Comparison of ENCODE assay signal across 8 cellular contexts in genomic region chr16:30557397-30557949, GRCh38. TPM values are rescaled to one million over a fixed set of nuclear protein-coding genes. Genes with fewer than 3 reads are reported as not detected.
A peak's percentile ranks its signal among the peaks of the same experiment; 100 is the strongest.
DNase-seq lines count a peak whose midpoint lies in the region; ATAC-seq and TF ChIP-seq lines count a peak whose summit lies in the region.

No MANE protein-coding gene starts in this region.

- CTCF ChIA-PET in Caco-2 (lab: Charles Lee), result interaction anchor here (1.6 to 2.2 kb wide), 3 partner anchors 22 to 128 kb away, joined by 5 to 32 read pairs (median 24); partner anchors contain the start of genes DCTPP1, ZNF689 and ZNF747

- no peaks in the 10 kb centered on the region for H3K27me3 Mint-ChIP-seq in Caco-2 (ENCODE audit: insufficient read depth, unreplicated experiment)
- H3K27me3 Mint-ChIP-seq in endodermal cell (ENCODE audit: insufficient read depth), result peaks cover 10% of the 10 kb centered on the region
- H3K27me3 Mint-ChIP-seq in natural killer cell treated with Interleukin-12 subunit alpha and Interleukin-12 subunit beta and Interleukin-15 and Interleukin-18, amount 100 ng/mL, for 72 hours, result no peaks in the 10 kb centered on the region

- H3K27ac Mint-ChIP-seq in Caco-2 (ENCODE audit: unreplicated experiment) (peak overlapping the region; percentile 53), endodermal cell (peak overlapping the region; percentile 79)
- peak overlapping the region; percentile 78 to 93 for H3K27ac Mint-ChIP-seq in natural killer cell treated with Interleukin-12 subunit alpha and Interleukin-12 subunit beta and Interleukin-15 and Interleukin-18, amount 100 ng/mL, for 72 hours

- peak overlapping the region; percentile 72 for H3K4me3 ChIP-seq in Caco-2 (ENCODE audit: low read depth, low read length)
- peak overlapping the region; percentile 82 for H3K4me3 ChIP-seq in SJCRH30
- H3K4me3 ChIP-seq in endodermal cell (ENCODE audit: low read length), result peak overlapping the region; percentile 87

- H3K36me3 Mint-ChIP-seq in Caco-2 (ENCODE audit: insufficient read depth, unreplicated experiment) (peaks cover 18% of the 10 kb centered on the region), endodermal cell (ENCODE audit: low read depth) (peaks cover 30% of the 10 kb centered on the region)
- peaks cover 4% of the 10 kb centered on the region for H3K36me3 Mint-ChIP-seq in natural killer cell treated with Interleukin-12 subunit alpha and Interleukin-12 subunit beta and Interleukin-15 and Interleukin-18, amount 100 ng/mL, for 72 hours

- DNase-seq in Caco-2 (no peak), SJCRH30 (peak in 1 of 2 experiments; percentile 23), endodermal cell (no peak), HPDE6-E6E7 (ENCODE audit: extremely low spot score) (no peak), GF-D8 (lab: John Stamatoyannopoulos, UW) (no peak)
- DNase-seq in natural killer cell treated with Interleukin-12 subunit alpha and Interleukin-12 subunit beta and Interleukin-15 and Interleukin-18, amount 100 ng/mL, for 72 hours (ENCODE audit: low spot score), result no peak

- TSS peak; percentile 43 for BruUV-seq in Caco-2 (replicated peaks; lab: Mats Ljungman, UMichigan)

- peak; percentile 8 for ATAC-seq in GM21825 (IDR thresholded peaks at IDR 0.05; ENCODE audit: unreplicated experiment)
- peak in 1 of 2 donors; percentile 0 for ATAC-seq in natural killer cell treated with Interleukin-12 subunit alpha and Interleukin-12 subunit beta and Interleukin-15 and Interleukin-18, amount 100 ng/mL, for 72 hours
- ATAC-seq in GM19455 (IDR thresholded peaks at IDR 0.05; ENCODE audit: unreplicated experiment), result no peak

- H3K4me3 Mint-ChIP-seq in Caco-2 (ENCODE audit: unreplicated experiment) (peak overlapping the region; percentile 78), endodermal cell (peak overlapping the region; percentile 74)
- H3K4me3 Mint-ChIP-seq in natural killer cell treated with Interleukin-12 subunit alpha and Interleukin-12 subunit beta and Interleukin-15 and Interleukin-18, amount 100 ng/mL, for 72 hours, result peak overlapping the region; percentile 84

- POLR2A ChIA-PET in Caco-2 (lab: Charles Lee), result interaction anchor here (0.5 to 1.5 kb wide), 7 partner anchors 11 to 52 kb away, joined by 3 to 20 read pairs (median 4); partner anchors contain the start of genes ZNF747 and ZNF785

- H3K4me1 Mint-ChIP-seq in Caco-2 (ENCODE audit: low read depth, unreplicated experiment) (peaks cover 6% of the 10 kb centered on the region), endodermal cell (peaks cover 15% of the 10 kb centered on the region)
- H3K4me1 Mint-ChIP-seq in natural killer cell treated with Interleukin-12 subunit alpha and Interleukin-12 subunit beta and Interleukin-15 and Interleukin-18, amount 100 ng/mL, for 72 hours (ENCODE audit: low read depth in 2 of 2), result peaks cover 34 to 40% of the 10 kb centered on the region in 2 donors

- H3K27ac ChIP-seq in SJCRH30, result peak overlapping the region; percentile 63
- peak overlapping the region; percentile 94 for H3K27ac ChIP-seq in endodermal cell (ENCODE audit: low read depth, low read length)

- H3K27me3 ChIP-seq in Caco-2 (replicated peaks; ENCODE audit: control insufficient read depth, insufficient read depth, low read length) (no peaks in the 10 kb centered on the region), SJCRH30 (no peaks in the 10 kb centered on the region), endodermal cell (ENCODE audit: control insufficient read depth, insufficient read depth, low read length, poor library complexity, severe bottlenecking) (no peaks in the 10 kb centered on the region)

- TF ChIP-seq CTCF in Caco-2 (IDR thresholded peaks at IDR 0.05; ENCODE audit: insufficient read depth in 1 of 2, low read depth in 1 of 2, low read length in 1 of 2, severe bottlenecking in 1 of 2, unreplicated experiment in 1 of 2) (peak in 1 of 2 experiments; percentile 13), endodermal cell (conservative IDR thresholded peaks at IDR 0.05) (peak; percentile 29)

- H3K9me3 ChIP-seq in Caco-2, result no peaks in the 10 kb centered on the region
- no peaks in the 10 kb centered on the region for H3K9me3 ChIP-seq in SJCRH30 (replicated peaks)
- no peaks in the 10 kb centered on the region for H3K9me3 ChIP-seq in endodermal cell (ENCODE audit: control insufficient read depth, low read length)

- H3K36me3 ChIP-seq in Caco-2 (ENCODE audit: control insufficient read depth, insufficient read depth, low read length), result peaks cover 2% of the 10 kb centered on the region
- H3K36me3 ChIP-seq in SJCRH30, result peaks cover 10% of the 10 kb centered on the region
- peaks cover 33% of the 10 kb centered on the region for H3K36me3 ChIP-seq in endodermal cell (ENCODE audit: control insufficient read depth, insufficient read depth, low read length)

- intact Hi-C loops in Caco-2 (cut with micrococcal nuclease; ENCODE audit: unreplicated experiment), result no loop called here

- WGBS in endodermal cell (ENCODE audit: insufficient coverage in 1 of 2, insufficient read length in 1 of 2), 2 experiments, result 10 to 14% methylated on average over 4 to 25 of the region's 25 CpGs

- peaks cover 5% of the 10 kb centered on the region; the same call in 1 of the 2 replicates for H3K4me1 ChIP-seq in Caco-2
- no peaks in the 10 kb centered on the region for H3K4me1 ChIP-seq in SJCRH30
- peaks cover 10% of the 10 kb centered on the region for H3K4me1 ChIP-seq in endodermal cell (ENCODE audit: control insufficient read depth, insufficient read depth, low read length)

- H3K9me3 Mint-ChIP-seq in Caco-2 (ENCODE audit: unreplicated experiment) (no peaks in the 10 kb centered on the region), endodermal cell (no peaks in the 10 kb centered on the region)
- no peaks in the 10 kb centered on the region for H3K9me3 Mint-ChIP-seq in natural killer cell treated with Interleukin-12 subunit alpha and Interleukin-12 subunit beta and Interleukin-15 and Interleukin-18, amount 100 ng/mL, for 72 hours

- peak overlapping the region; percentile 86 for H3K9ac ChIP-seq in endodermal cell (ENCODE audit: extremely low read depth, low read length, poor library complexity, severe bottlenecking)

RNA-seq across cellular contexts. Expression of gene ZNF764, which starts 0.7 kb away (rescaled TPM):
- total RNA-seq in Caco-2 (2022) (8.5 and 10.9 TPM in 2 replicates), endodermal cell (10 to 100 TPM; 19.0 TPM)
- 10.7 and 11.3 TPM in 2 replicates for total RNA-seq in SJCRH30 (2014; rRNA removed; shearing (Covaris generic))
- polyA plus RNA-seq in endodermal cell (2013, experiment 1 of 2), result 13.7 TPM
- 12.5 TPM for polyA plus RNA-seq in endodermal cell (2013, experiment 2 of 2)
- total RNA-seq in natural killer cell treated with Interleukin-12 subunit alpha and Interleukin-12 subunit beta and Interleukin-15 and Interleukin-18, amount 100 ng/mL, for 72 hours, result 10 to 100 TPM; 14.9 to 22.9 TPM

RNA-seq across cellular contexts. Expression of gene ZNF688, which starts 14.0 kb away (rescaled TPM):
- total RNA-seq in Caco-2 (2022) (6.2 and 10.0 TPM in 2 replicates), endodermal cell (1 to 10 TPM; 6.4 to 7.5 TPM)
- 4.2 and 4.3 TPM in 2 replicates for total RNA-seq in SJCRH30 (2014; rRNA removed; shearing (Covaris generic))
- 9.6 TPM for polyA plus RNA-seq in endodermal cell (2013, experiment 1 of 2)
- polyA plus RNA-seq in endodermal cell (2013, experiment 2 of 2), result 9.1 TPM
- total RNA-seq in natural killer cell treated with Interleukin-12 subunit alpha and Interleukin-12 subunit beta and Interleukin-15 and Interleukin-18, amount 100 ng/mL, for 72 hours, result 1 to 10 TPM; 8.3 to 8.9 TPM

RNA-seq across cellular contexts. Expression of gene ZNF747, which starts 22.8 kb away (rescaled TPM):
- total RNA-seq in Caco-2 (2022) (6.9 and 8.1 TPM in 2 replicates), endodermal cell (10 to 100 TPM; 15.5 to 17.1 TPM)
- 11.2 and 12.0 TPM in 2 replicates for total RNA-seq in SJCRH30 (2014; rRNA removed; shearing (Covaris generic))
- 6.7 TPM for polyA plus RNA-seq in endodermal cell (2013, experiment 1 of 2)
- polyA plus RNA-seq in endodermal cell (2013, experiment 2 of 2), result 6.6 TPM
- 10 to 100 TPM in 1 of 2 donors, 1 to 10 TPM in 1; 8.7 to 10.3 TPM for total RNA-seq in natural killer cell treated with Interleukin-12 subunit alpha and Interleukin-12 subunit beta and Interleukin-15 and Interleukin-18, amount 100 ng/mL, for 72 hours

RNA-seq across cellular contexts. Expression of gene ZNF785, which starts 28.0 kb away (rescaled TPM):
- total RNA-seq in Caco-2 (2022) (13.5 and 13.6 TPM in 2 replicates), endodermal cell (10 to 100 TPM; 22.5 to 24.0 TPM)
- 13.1 and 18.2 TPM in 2 replicates for total RNA-seq in SJCRH30 (2014; rRNA removed; shearing (Covaris generic))
- 14.3 TPM for polyA plus RNA-seq in endodermal cell (2013, experiment 1 of 2)
- 13.2 TPM for polyA plus RNA-seq in endodermal cell (2013, experiment 2 of 2)
- total RNA-seq in natural killer cell treated with Interleukin-12 subunit alpha and Interleukin-12 subunit beta and Interleukin-15 and Interleukin-18, amount 100 ng/mL, for 72 hours, result 10 to 100 TPM; 13.3 to 20.0 TPM

RNA-seq across cellular contexts. Expression of gene ZNF768, which starts 31.1 kb away (rescaled TPM):
- 30.3 and 30.6 TPM in 2 replicates for total RNA-seq in Caco-2 (2022)
- total RNA-seq in SJCRH30 (2014; rRNA removed; shearing (Covaris generic)), result 59.7 and 62.5 TPM in 2 replicates
- total RNA-seq in endodermal cell, result 10 to 100 TPM; 47.0 to 59.2 TPM
- polyA plus RNA-seq in endodermal cell (2013, experiment 1 of 2), result 52.3 TPM
- polyA plus RNA-seq in endodermal cell (2013, experiment 2 of 2), result 47.9 TPM
- 10 to 100 TPM; 10.4 to 11.8 TPM for total RNA-seq in natural killer cell treated with Interleukin-12 subunit alpha and Interleukin-12 subunit beta and Interleukin-15 and Interleukin-18, amount 100 ng/mL, for 72 hours
